8 cellular contexts compared by ENCODE assay signal in the genomic region with DNA sequence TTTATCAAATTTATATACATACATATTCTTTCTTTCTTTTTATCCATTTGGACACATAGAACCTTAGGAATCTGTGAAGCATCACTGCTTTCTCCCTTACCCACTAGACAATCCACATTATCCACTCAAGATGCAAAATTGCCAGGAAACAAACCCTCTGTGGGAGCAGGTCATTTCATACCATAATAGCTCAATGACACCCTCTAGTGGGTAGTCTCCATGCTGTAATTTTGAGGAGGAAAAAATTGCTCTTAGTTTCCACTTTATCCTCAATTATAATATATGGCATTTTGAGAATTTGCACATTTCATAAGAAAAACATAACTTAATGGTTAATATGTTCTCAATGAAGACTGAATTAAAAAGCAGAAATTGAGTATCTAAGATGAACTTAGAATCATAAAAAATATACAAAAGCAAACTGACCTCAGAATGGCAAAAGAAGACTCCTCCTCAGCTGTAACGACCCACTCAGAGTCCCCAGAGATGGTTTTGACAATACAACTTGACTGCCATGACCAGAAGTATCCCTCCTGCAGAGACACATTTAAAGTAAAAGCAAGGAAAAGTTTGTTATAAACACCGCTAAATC.
DNase-seq lines count a peak whose midpoint lies in the region; ATAC-seq and TF ChIP-seq lines count a peak whose summit lies in the region.

No MANE protein-coding gene starts in this region.

- intact Hi-C loops in dorsolateral prefrontal cortex (cut with DNase I) = loop anchor here in 1 of 2 donors (5.0 to 10.0 kb wide), 2 partner anchors 1152 to 1904 kb away; no protein-coding TSS in a partner anchor

- H3K27me3 ChIP-seq in dorsolateral prefrontal cortex = no peaks in the 10 kb centered on the region

- H3K4me3 Mint-ChIP-seq in activated CD8-positive, alpha-beta memory T cell treated with anti-CD3 and anti-CD28 coated beads, Interleukin-2, amount 10 ng/mL, durations not matched to agents 7 days and 5 days = no peak overlapping the region
- no peak overlapping the region for H3K4me3 Mint-ChIP-seq in nephron progenitor cell
- H3K4me3 Mint-ChIP-seq in naive thymus-derived CD8-positive, alpha-beta T cell = no peak overlapping the region

- no peak overlapping the region for H3K27ac Mint-ChIP-seq in activated CD8-positive, alpha-beta memory T cell treated with anti-CD3 and anti-CD28 coated beads, Interleukin-2, amount 10 ng/mL, durations not matched to agents 7 days and 5 days
- H3K27ac Mint-ChIP-seq in nephron progenitor cell = no peak overlapping the region
- no peak overlapping the region for H3K27ac Mint-ChIP-seq in naive thymus-derived CD8-positive, alpha-beta T cell

- no peak overlapping the region for H3K4me3 ChIP-seq in dorsolateral prefrontal cortex

- TF ChIP-seq CTCF in dorsolateral prefrontal cortex (IDR thresholded peaks at IDR 0.05 in 54 of 56, conservative IDR thresholded peaks at IDR 0.05 in 2 of 56; ENCODE audit: low read depth in 1 of 56, partially characterized antibody in 56 of 56) (peak; percentile 37 to 89 (median 78)), nephron progenitor cell (IDR thresholded peaks at IDR 0.05) (peak; percentile 78)

- no peak for DNase-seq in activated CD8-positive, alpha-beta memory T cell treated with anti-CD3 and anti-CD28 coated beads, Interleukin-2, amount 10 ng/mL, durations not matched to agents 7 days and 5 days
- no peak for DNase-seq in activated CD8-positive, alpha-beta memory T cell treated with anti-CD3 and anti-CD28 coated beads, Interleukin-2, amount 50 U/mL, for 4 hours
- DNase-seq in NCI-H748 (lab: John Stamatoyannopoulos, UW; ENCODE audit: unreplicated experiment) (peak; percentile 71), dorsolateral prefrontal cortex (no peak), nephron progenitor cell (peak; percentile 23)
- no peak for DNase-seq in activated CD4-positive, CD25-positive, alpha-beta regulatory T cell treated with anti-CD3 and anti-CD28 coated beads, Interleukin-2, amount 50 U/mL, for 72 hours
- no peak for DNase-seq in naive thymus-derived CD8-positive, alpha-beta T cell

- H3K27me3 Mint-ChIP-seq in activated CD8-positive, alpha-beta memory T cell treated with anti-CD3 and anti-CD28 coated beads, Interleukin-2, amount 10 ng/mL, durations not matched to agents 7 days and 5 days = peaks cover 2% of the 10 kb centered on the region
- peaks cover 4% of the 10 kb centered on the region for H3K27me3 Mint-ChIP-seq in nephron progenitor cell (ENCODE audit: low read depth, poor library complexity)
- peaks cover 0 to 4% (median 0%) of the 10 kb centered on the region in 5 donors for H3K27me3 Mint-ChIP-seq in naive thymus-derived CD8-positive, alpha-beta T cell

- POLR2A ChIA-PET in naive thymus-derived CD8-positive, alpha-beta T cell (lab: Charles Lee) = no interaction called here

- peak; percentile 36 for ATAC-seq in activated CD8-positive, alpha-beta memory T cell treated with anti-CD3 and anti-CD28 coated beads, Interleukin-2, amount 10 ng/mL, durations not matched to agents 7 days and 5 days
- peak; percentile 41 for ATAC-seq in HG02678 (IDR thresholded peaks at IDR 0.05; ENCODE audit: unreplicated experiment)
- ATAC-seq in naive thymus-derived CD8-positive, alpha-beta T cell = no peak

- no peaks in the 10 kb centered on the region for H3K36me3 Mint-ChIP-seq in activated CD8-positive, alpha-beta memory T cell treated with anti-CD3 and anti-CD28 coated beads, Interleukin-2, amount 10 ng/mL, durations not matched to agents 7 days and 5 days
- no peaks in the 10 kb centered on the region for H3K36me3 Mint-ChIP-seq in nephron progenitor cell (ENCODE audit: low read depth)
- no peaks in the 10 kb centered on the region for H3K36me3 Mint-ChIP-seq in naive thymus-derived CD8-positive, alpha-beta T cell

- CTCF ChIA-PET in activated CD8-positive, alpha-beta memory T cell treated with anti-CD3 and anti-CD28 coated beads, Interleukin-2, amount 10 ng/mL, durations not matched to agents 7 days and 5 days (lab: Charles Lee) = interaction anchor here (1.2 kb wide), 1 partner anchor 1149 kb away, joined by 3 read pairs; no protein-coding TSS in a partner anchor

- no peaks in the 10 kb centered on the region for H3K9me3 Mint-ChIP-seq in activated CD8-positive, alpha-beta memory T cell treated with anti-CD3 and anti-CD28 coated beads, Interleukin-2, amount 10 ng/mL, durations not matched to agents 7 days and 5 days (ENCODE audit: low read depth)
- no peaks in the 10 kb centered on the region for H3K9me3 Mint-ChIP-seq in nephron progenitor cell
- H3K9me3 Mint-ChIP-seq in naive thymus-derived CD8-positive, alpha-beta T cell = peaks cover 0 to 1% (median 0%) of the 10 kb centered on the region in 9 donors

- H3K27ac ChIP-seq in dorsolateral prefrontal cortex = no peak overlapping the region

- peaks cover 3% of the 10 kb centered on the region for H3K4me1 Mint-ChIP-seq in activated CD8-positive, alpha-beta memory T cell treated with anti-CD3 and anti-CD28 coated beads, Interleukin-2, amount 10 ng/mL, durations not matched to agents 7 days and 5 days
- no peaks in the 10 kb centered on the region for H3K4me1 Mint-ChIP-seq in nephron progenitor cell
- H3K4me1 Mint-ChIP-seq in naive thymus-derived CD8-positive, alpha-beta T cell = no peaks in the 10 kb centered on the region

Comparison
In these comparisons a context has a peak if more than half of its experiments do, and no peak if none do; other contexts are left out.
1. ATAC-seq: peak in activated CD8-positive, alpha-beta memory T cell treated with anti-CD3 and anti-CD28 coated beads, Interleukin-2, amount 10 ng/mL, durations not matched to agents 7 days and 5 days (single experiment) and HG02678 (single experiment); none in naive thymus-derived CD8-positive, alpha-beta T cell (0 of 2).
2. DNase-seq: peak in NCI-H748 (single experiment) and nephron progenitor cell (single experiment); none in activated CD8-positive, alpha-beta memory T cell treated with anti-CD3 and anti-CD28 coated beads, Interleukin-2, amount 10 ng/mL, durations not matched to agents 7 days and 5 days (single experiment), activated CD8-positive, alpha-beta memory T cell treated with anti-CD3 and anti-CD28 coated beads, Interleukin-2, amount 50 U/mL, for 4 hours (single experiment), dorsolateral prefrontal cortex (0 of 10), activated CD4-positive, CD25-positive, alpha-beta regulatory T cell treated with anti-CD3 and anti-CD28 coated beads, Interleukin-2, amount 50 U/mL, for 72 hours (single experiment) and naive thymus-derived CD8-positive, alpha-beta T cell (0 of 10).